Comparison of ENCODE assay signal across 1 cellular context in genomic region chr2:9478526-9478925, GRCh38.
TF ChIP-seq lines count a peak whose summit lies in the region.

No MANE protein-coding gene starts in this region.

TF ChIP-seq in IMR-90, 13 proteins besides CTCF, POLR2A, EP300 and RAD21:
- TF ChIP-seq ELK1 (IDR thresholded peaks at IDR 0.05; ENCODE audit: borderline replicate concordance, low read depth, low read length) (no peak), FOS (IDR thresholded peaks at IDR 0.05; ENCODE audit: low read depth, low read length) (no peak), BHLHE40 (IDR thresholded peaks at IDR 0.05; ENCODE audit: low read depth, low read length) (no peak), RFX5 (IDR thresholded peaks at IDR 0.05; ENCODE audit: low read depth, low read length) (no peak)
